8 cellular contexts compared by ENCODE assay signal in genomic region chr3:63960048-63960711, GRCh38. TPM values are rescaled to one million over a fixed set of nuclear protein-coding genes. Genes with fewer than 3 reads are reported as not detected.
DNase-seq lines count a peak whose midpoint lies in the region; ATAC-seq and TF ChIP-seq lines count a peak whose summit lies in the region.

No MANE protein-coding gene starts in this region.

- CTCF ChIA-PET in HEK293T (lab: Yijun Ruan, JAX), result interaction anchor here (0.7 kb wide), 1 partner anchor 32 kb away, joined by 4 read pairs; no protein-coding TSS in a partner anchor

- DNase-seq in CD1c-positive myeloid dendritic cell (ENCODE audit: extremely low spot score), result peak; percentile 62
- DNase-seq in HEK293T (ENCODE audit: extremely low spot score), result peak; percentile 25
- peak; percentile 49 for DNase-seq in UCSD-AML1 (lab: John Stamatoyannopoulos, UW; ENCODE audit: unreplicated experiment)
- peak; percentile 82 for DNase-seq in fibroblast of the aortic adventitia (ENCODE audit: low read depth)
- DNase-seq in retinal pigment epithelial cell (ENCODE audit: low read depth), result peak; percentile 97
- no peak for DNase-seq in NCI-H2196 treated with DMSO at 0.1 percent for 48 hours (lab: John Stamatoyannopoulos, UW; ENCODE audit: unreplicated experiment)

- H3K4me3 ChIP-seq in fibroblast of the aortic adventitia (ENCODE audit: low read depth, low read length), result peak overlapping the region; percentile 63
- H3K4me3 ChIP-seq in retinal pigment epithelial cell (ENCODE audit: low read length), result peak overlapping the region; percentile 29

- POLR2A ChIA-PET in HEK293T (lab: Yijun Ruan, JAX), result no interaction called here

- TF ChIP-seq CTCF in fibroblast of the aortic adventitia (IDR thresholded peaks at IDR 0.05; ENCODE audit: insufficient read depth, low read length), result no peak
- no peak for TF ChIP-seq CTCF in retinal pigment epithelial cell (conservative IDR thresholded peaks at IDR 0.05; ENCODE audit: low read depth, low read length)

- ATAC-seq in HG02571 (IDR thresholded peaks at IDR 0.05; ENCODE audit: unreplicated experiment) (no peak), HG02623 (IDR thresholded peaks at IDR 0.05; ENCODE audit: unreplicated experiment) (no peak)

TF ChIP-seq in HEK293T, 16 proteins besides CTCF, POLR2A, EP300 and RAD21:
- TF ChIP-seq ZNF384 (IDR thresholded peaks at IDR 0.05), result no peak
- TF ChIP-seq FOXM1 (IDR thresholded peaks at IDR 0.05; ENCODE audit: borderline replicate concordance), result no peak
- peak; percentile 27; the same call in 1 of the 2 replicates for TF ChIP-seq L3MBTL2 (conservative IDR thresholded peaks at IDR 0.05)
- no peak for TF ChIP-seq FOXK2 (IDR thresholded peaks at IDR 0.05)

RNA-seq across cellular contexts. Expression of gene SCAANT1, which starts 48.0 kb away (rescaled TPM):
- not detected in 2 replicates for total RNA-seq in fibroblast of the aortic adventitia (ENCODE audit: low replicate concordance)
